14 cellular contexts compared by ENCODE assay signal in the genomic region with DNA sequence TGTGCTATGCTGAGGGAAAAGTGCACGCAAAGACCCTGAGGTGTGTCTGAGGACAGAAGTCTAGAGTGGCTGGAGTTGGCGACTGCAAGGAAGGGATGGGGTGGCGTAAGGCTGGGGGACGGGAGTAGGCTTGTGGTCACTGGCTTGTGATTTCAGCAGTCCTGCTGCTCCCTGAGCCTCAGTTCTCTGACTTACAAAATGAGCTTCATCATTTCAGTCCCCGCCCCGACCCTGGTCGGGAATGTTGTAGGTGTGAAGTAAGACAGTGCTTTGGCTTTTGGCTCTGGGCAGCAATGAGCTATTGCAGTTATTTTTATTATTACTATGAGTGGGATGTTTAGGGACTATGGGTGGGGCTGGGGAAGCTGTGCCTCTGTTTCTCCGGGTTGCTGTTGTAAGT. TPM values are rescaled to one million over a fixed set of nuclear protein-coding genes. Genes with fewer than 3 reads are reported as not detected.
DNase-seq lines count a peak whose midpoint lies in the region; ATAC-seq and TF ChIP-seq lines count a peak whose summit lies in the region.
"Had no signal": no experiment of that assay in that cellular context is flagged by ENCODE, and none has a peak within 500 bp of the region (broad histone marks: within the 10 kb centered on the region; RNA-seq: fewer than 3 reads in every experiment).

No MANE protein-coding gene starts in this region.

- no peak for TF ChIP-seq POLR2A in uterus (IDR thresholded peaks at IDR 0.05)

- ATAC-seq in left cardiac atrium (no peak), omental fat pad (ENCODE audit: low FRiP score) (peak; percentile 34)
- no peak for ATAC-seq in stimulated activated naive CD8-positive, alpha-beta T cell treated with anti-CD3 and anti-CD28 coated beads, Interleukin-15, Interleukin-2, amounts not matched to agents 100 U/mL and 50 U/mL, for 24 hours

- H3K27ac ChIP-seq in uterus = peak overlapping the region; percentile 65 to 72
- H3K27ac ChIP-seq: epithelial cell of prostate had no signal

- DNase-seq in left cardiac atrium (peak; percentile 59), cardiac septum (ENCODE audit: low spot score) (no peak), fibroblast of mammary gland (ENCODE audit: low read depth) (peak; percentile 17), omental fat pad (ENCODE audit: low spot score) (no peak), uterus (no peak), NCI-H2227 (lab: John Stamatoyannopoulos, UW; ENCODE audit: unreplicated experiment) (no peak), COR-L47 (lab: John Stamatoyannopoulos, UW) (no peak)
- DNase-seq in stimulated activated naive CD8-positive, alpha-beta T cell treated with anti-CD3 and anti-CD28 coated beads, Interleukin-15, Interleukin-2, amounts not matched to agents 100 U/mL and 50 U/mL, for 24 hours = no peak
- DNase-seq: ACHN; activated CD4-positive, alpha-beta memory T cell treated with anti-CD3 and anti-CD28 coated beads, Interleukin-2, amount 10 ng/mL, durations not matched to agents 7 days and 5 days; activated effector memory CD4-positive, alpha-beta T cell treated with Interleukin-2 at 50 U/mL for 16 hours; NCI-H146; NCI-H524 treated with DMSO at 0.1 percent for 48 hours had no signal

- H3K9me3 ChIP-seq in uterus = no peaks in the 10 kb centered on the region

- TF ChIP-seq CTCF in fibroblast of mammary gland (conservative IDR thresholded peaks at IDR 0.05; ENCODE audit: control insufficient read depth, insufficient read depth, low read depth, low read length) (no peak), omental fat pad (IDR thresholded peaks at IDR 0.05) (no peak), uterus (IDR thresholded peaks at IDR 0.05) (no peak)

- H3K36me3 ChIP-seq in uterus = no peaks in the 10 kb centered on the region

- no peaks in the 10 kb centered on the region for H3K4me1 ChIP-seq in uterus

- H3K4me3 ChIP-seq in fibroblast of mammary gland (ENCODE audit: control insufficient read depth, low read depth, low read length) (no peak overlapping the region), uterus (no peak overlapping the region)

- intact Hi-C loops in left cardiac atrium (cut with DNase I) = no loop called here
- intact Hi-C loops in cardiac septum (cut with DNase I) = no loop called here
- intact Hi-C loops in uterus (cut with DNase I; ENCODE audit: low total_unique reads) = no loop called here

- no peaks in the 10 kb centered on the region for H3K27me3 ChIP-seq in uterus

RNA-seq across cellular contexts. Expression of a gene that starts 8.6 kb away (rescaled TPM):
- total RNA-seq in left cardiac atrium (10 to 100 TPM; 22.9 to 41.9 TPM), cardiac septum (15.9 TPM), omental fat pad (10 to 100 TPM; 15.3 to 99.1 (median 70.5) TPM), uterus (10 to 100 TPM in 1 of 4 donors, 1 to 10 TPM in 3; 6.5 to 87.0 (median 7.8) TPM)

RNA-seq across cellular contexts. Expression of a gene that starts 31.1 kb away (rescaled TPM):
- 1 to 10 TPM in 1 of 2 donors, under 1 TPM in 1; 0.97 to 1.1 TPM for total RNA-seq in left cardiac atrium
- total RNA-seq in cardiac septum = 1.0 TPM
- total RNA-seq in omental fat pad = 10 to 100 TPM in 1 of 4 donors, 1 to 10 TPM in 3; 2.3 to 17.7 (median 4.4) TPM
- 1 to 10 TPM in 3 of 4 donors, not detected in 1; 1.0 to 3.2 (median 2.5) TPM for total RNA-seq in uterus
- total RNA-seq: activated CD4-positive, alpha-beta memory T cell treated with anti-CD3 and anti-CD28 coated beads, Interleukin-2, amount 10 ng/mL, durations not matched to agents 7 days and 5 days had no signal

RNA-seq across cellular contexts. Expression of a gene that starts 57.6 kb away (rescaled TPM):
- not detected for total RNA-seq in left cardiac atrium
- not detected for total RNA-seq in cardiac septum
- under 1 TPM in 1 of 4 donors, not detected in 3; 0.65 TPM for total RNA-seq in omental fat pad
- total RNA-seq in uterus = 1 to 10 TPM in 1 of 4 donors, under 1 TPM in 1, not detected in 2; 0.18 to 5.4 TPM
- total RNA-seq: activated CD4-positive, alpha-beta memory T cell treated with anti-CD3 and anti-CD28 coated beads, Interleukin-2, amount 10 ng/mL, durations not matched to agents 7 days and 5 days had no signal

Comparison
In these comparisons a context has a peak if more than half of its experiments do, and no peak if none do; other contexts are left out.
1. DNase-seq: peak in left cardiac atrium (single experiment) and fibroblast of mammary gland (single experiment); none in cardiac septum (single experiment), omental fat pad (single experiment), uterus (0 of 2), NCI-H2227 (single experiment), COR-L47 (single experiment) and stimulated activated naive CD8-positive, alpha-beta T cell treated with anti-CD3 and anti-CD28 coated beads, Interleukin-15, Interleukin-2, amounts not matched to agents 100 U/mL and 50 U/mL, for 24 hours (single experiment).